Comparison of ENCODE assay signal across 26 cellular contexts in the genomic region with DNA sequence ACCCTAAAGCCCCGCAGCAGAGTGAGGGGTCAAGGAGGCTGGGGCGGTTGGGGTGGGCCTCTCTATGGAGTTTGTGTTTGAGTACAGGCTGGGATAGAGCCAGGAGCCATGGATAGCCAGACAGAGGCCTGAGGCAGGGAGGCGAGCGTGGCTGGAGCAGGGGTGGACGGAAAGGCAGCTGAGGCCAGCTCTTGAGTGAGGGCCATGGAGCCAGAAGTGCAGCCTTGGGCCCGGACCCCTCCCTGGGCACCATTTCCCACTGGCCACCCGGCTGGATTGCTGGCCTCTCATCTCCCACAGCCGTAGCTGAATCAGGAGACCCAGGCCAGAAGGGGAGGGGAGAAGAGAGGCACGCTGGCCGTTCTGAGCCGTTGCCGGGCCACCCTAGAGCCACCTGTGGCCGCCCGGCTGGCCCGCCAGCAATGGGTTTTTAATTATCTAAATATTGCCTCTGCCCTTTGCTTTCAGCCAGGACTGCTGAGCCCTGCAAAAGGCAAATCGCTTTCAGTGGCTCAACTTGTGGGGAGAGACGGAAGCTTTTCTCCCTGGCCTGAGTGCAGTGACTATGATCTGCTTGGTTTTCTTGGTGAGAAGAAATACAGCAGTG.
DNase-seq lines count a peak whose midpoint lies in the region; ATAC-seq and TF ChIP-seq lines count a peak whose summit lies in the region.
"Had no signal": no experiment of that assay in that cellular context is flagged by ENCODE, and none has a peak within 500 bp of the region (broad histone marks: within the 10 kb centered on the region; RNA-seq: fewer than 3 reads in every experiment).

No MANE protein-coding gene starts in this region.

- in situ Hi-C loops in gastrocnemius medialis (cut with MboI; ENCODE audit: low sequenced_read_pairs in 4 of 4) (no loop called here), GM13976 (cut with MboI; ENCODE audit: low sequenced_read_pairs, unreplicated experiment) (no loop called here), brain microvascular endothelial cell (cut with HindIII; ENCODE audit: low pct_ligation_motif_present, low sequenced_read_pairs) (no loop called here)

- POLR2A ChIA-PET in Caco-2 (lab: Charles Lee) = interaction anchor here (1.0 kb wide), 1 partner anchor 23 kb away, joined by 3 read pairs; no protein-coding TSS in a partner anchor

- peaks cover 11% of the 10 kb centered on the region; the same call in 1 of the 2 replicates for H3K9me3 ChIP-seq in Caco-2
- H3K9me3 ChIP-seq in mucosa of stomach (ENCODE audit: control insufficient read depth, low read length) = no peaks in the 10 kb centered on the region
- no peaks in the 10 kb centered on the region for H3K9me3 ChIP-seq in gastrocnemius medialis
- H3K9me3 ChIP-seq: testis, uterus had no signal

- H3K27me3 Mint-ChIP-seq in Caco-2 (ENCODE audit: insufficient read depth, unreplicated experiment) = no peaks in the 10 kb centered on the region
- no peaks in the 10 kb centered on the region for H3K27me3 Mint-ChIP-seq in brain
- H3K27me3 Mint-ChIP-seq: activated naive CD8-positive, alpha-beta T cell treated with anti-CD3 and anti-CD28 coated beads for 36 hours; effector memory CD8-positive, alpha-beta T cell; naive thymus-derived CD4-positive, alpha-beta T cell; stimulated activated naive CD8-positive, alpha-beta T cell treated with anti-CD3 and anti-CD28 coated beads, Interleukin-15, Interleukin-2, amounts not matched to agents 100 ng/mL and 50 ng/mL, for 24 hours had no signal

- peak overlapping the region; percentile 6 for H3K9ac ChIP-seq in mucosa of stomach (ENCODE audit: low read length)

- TF ChIP-seq CTCF in Caco-2 (IDR thresholded peaks at IDR 0.05; ENCODE audit: insufficient read depth in 1 of 2, low read depth in 1 of 2, low read length in 1 of 2, severe bottlenecking in 1 of 2, unreplicated experiment in 1 of 2) (no peak), brain (conservative IDR thresholded peaks at IDR 0.05) (no peak), gastrocnemius medialis (IDR thresholded peaks at IDR 0.05 in 4 of 5, conservative IDR thresholded peaks at IDR 0.05 in 1 of 5) (no peak), GM13976 (IDR thresholded peaks at IDR 0.05; ENCODE audit: borderline replicate concordance, control extremely low read depth, extremely low read depth, insufficient read depth, missing control alignments) (no peak), brain microvascular endothelial cell (IDR thresholded peaks at IDR 0.05; ENCODE audit: low read depth, low read length, missing control alignments) (no peak)

- H3K27ac Mint-ChIP-seq in Caco-2 (ENCODE audit: unreplicated experiment) = peak overlapping the region; percentile 97
- peak overlapping the region; percentile 42 to 94 (median 62) for H3K27ac Mint-ChIP-seq in brain
- H3K27ac Mint-ChIP-seq: activated naive CD8-positive, alpha-beta T cell treated with anti-CD3 and anti-CD28 coated beads for 36 hours; activated T-helper 2 cell treated with anti-CD3 and anti-CD28 coated beads, Interferon-gamma antibody, Interleukin-2, Interleukin-4, amounts not matched to agents 10 μg/mL and 5 μg/mL and 100 μg/mL, durations not matched to agents 14 hours and 24 hours and 36 hours; B cell; effector memory CD8-positive, alpha-beta T cell; IgD-negative memory B cell; mesothelial cell of epicardium; naive thymus-derived CD4-positive, alpha-beta T cell; stimulated activated naive CD8-positive, alpha-beta T cell treated with anti-CD3 and anti-CD28 coated beads, Interleukin-15, Interleukin-2, amounts not matched to agents 100 ng/mL and 50 ng/mL, for 24 hours had no signal

- TF ChIP-seq POLR2A in gastrocnemius medialis (IDR thresholded peaks at IDR 0.05) = no peak

- CTCF ChIA-PET in Caco-2 (lab: Charles Lee) = interaction anchor here (2.4 kb wide), 1 partner anchor 19 kb away, joined by 6 read pairs; no protein-coding TSS in a partner anchor

- BruUV-seq in Caco-2 (replicated peaks; lab: Mats Ljungman, UMichigan) = no TSS peak

- H3K4me1 ChIP-seq in Caco-2 (peaks cover 47% of the 10 kb centered on the region), mucosa of stomach (ENCODE audit: control insufficient read depth, insufficient read depth, low read length) (peaks cover 52% of the 10 kb centered on the region), gastrocnemius medialis (peaks cover 16 to 18% of the 10 kb centered on the region in 2 donors)
- H3K4me1 ChIP-seq: uterus had no signal

- no peak overlapping the region for H3K4me3 Mint-ChIP-seq in Caco-2 (ENCODE audit: unreplicated experiment)
- no peak overlapping the region for H3K4me3 Mint-ChIP-seq in brain
- H3K4me3 Mint-ChIP-seq: activated naive CD8-positive, alpha-beta T cell treated with anti-CD3 and anti-CD28 coated beads for 36 hours; B cell; effector memory CD8-positive, alpha-beta T cell; mesothelial cell of epicardium; naive thymus-derived CD4-positive, alpha-beta T cell; stimulated activated naive CD8-positive, alpha-beta T cell treated with anti-CD3 and anti-CD28 coated beads, Interleukin-15, Interleukin-2, amounts not matched to agents 100 ng/mL and 50 ng/mL, for 24 hours had no signal

- H3K36me3 Mint-ChIP-seq in Caco-2 (ENCODE audit: insufficient read depth, unreplicated experiment) (peaks cover 22% of the 10 kb centered on the region), brain (peaks cover 13% of the 10 kb centered on the region)
- H3K36me3 Mint-ChIP-seq: activated naive CD8-positive, alpha-beta T cell treated with anti-CD3 and anti-CD28 coated beads for 36 hours; naive thymus-derived CD4-positive, alpha-beta T cell had no signal

- ATAC-seq in gastrocnemius medialis = no peak
- ATAC-seq: effector memory CD8-positive, alpha-beta T cell; naive thymus-derived CD4-positive, alpha-beta T cell had no signal

- H3K27ac ChIP-seq in gastrocnemius medialis (peak overlapping the region; percentile 13 to 68 (median 24)), brain microvascular endothelial cell (no peak overlapping the region)
- H3K27ac ChIP-seq: SJCRH30, testis, uterus had no signal

- peaks cover 44% of the 10 kb centered on the region for H3K4me1 Mint-ChIP-seq in Caco-2 (ENCODE audit: low read depth, unreplicated experiment)
- peaks cover 81% of the 10 kb centered on the region for H3K4me1 Mint-ChIP-seq in brain
- H3K4me1 Mint-ChIP-seq: IgD-negative memory B cell had no signal

- H3K36me3 ChIP-seq in Caco-2 (ENCODE audit: control insufficient read depth, insufficient read depth, low read length) (no peaks in the 10 kb centered on the region), mucosa of stomach (ENCODE audit: control insufficient read depth, insufficient read depth, low read length) (no peaks in the 10 kb centered on the region), gastrocnemius medialis (no peaks in the 10 kb centered on the region), brain microvascular endothelial cell (replicated peaks) (no peaks in the 10 kb centered on the region)
- H3K36me3 ChIP-seq: SJCRH30, uterus had no signal

- DNase-seq in Caco-2 = no peak
- no peak for DNase-seq in gastrocnemius medialis
- DNase-seq in iPS-NIHi11 (ENCODE audit: low spot score) = no peak
- no peak for DNase-seq in GM13976 (ENCODE audit: low spot score)
- no peak for DNase-seq in LoVo (ENCODE audit: low spot score)
- DNase-seq in brain microvascular endothelial cell = no peak
- DNase-seq: activated CD4-positive, alpha-beta T cell treated with anti-CD3 and anti-CD28 coated beads for 4 hours; activated naive CD8-positive, alpha-beta T cell treated with anti-CD3 and anti-CD28 coated beads for 36 hours; central memory CD4-positive, alpha-beta T cell; effector memory CD8-positive, alpha-beta T cell; erythroblast; naive thymus-derived CD4-positive, alpha-beta T cell; NCI-H146; NCI-H345; SJCRH30; stimulated activated CD4-positive, alpha-beta T cell treated with anti-CD3 and anti-CD28 coated beads, Interleukin-2, amount 100 ng/mL, for 24 hours; SW 1271; testis; uterus had no signal

- H3K9me3 Mint-ChIP-seq in Caco-2 (ENCODE audit: unreplicated experiment) (no peaks in the 10 kb centered on the region), brain (peaks cover 0 to 17% (median 11%) of the 10 kb centered on the region in 5 experiments)
- H3K9me3 Mint-ChIP-seq: activated naive CD8-positive, alpha-beta T cell treated with anti-CD3 and anti-CD28 coated beads for 36 hours; stimulated activated naive CD8-positive, alpha-beta T cell treated with anti-CD3 and anti-CD28 coated beads, Interleukin-15, Interleukin-2, amounts not matched to agents 100 ng/mL and 50 ng/mL, for 24 hours had no signal

- H3K27me3 ChIP-seq in Caco-2 (replicated peaks; ENCODE audit: control insufficient read depth, insufficient read depth, low read length) = no peaks in the 10 kb centered on the region
- no peaks in the 10 kb centered on the region for H3K27me3 ChIP-seq in mucosa of stomach (ENCODE audit: control insufficient read depth, insufficient read depth, low read length)
- no peaks in the 10 kb centered on the region for H3K27me3 ChIP-seq in gastrocnemius medialis
- no peaks in the 10 kb centered on the region for H3K27me3 ChIP-seq in brain microvascular endothelial cell (replicated peaks)
- H3K27me3 ChIP-seq: SJCRH30, testis, uterus had no signal

- intact Hi-C loops in Caco-2 (cut with micrococcal nuclease; ENCODE audit: unreplicated experiment) = no loop called here
- intact Hi-C loops in gastrocnemius medialis (cut with DNase I; ENCODE audit: low total_unique reads) = no loop called here

- H3K4me3 ChIP-seq in Caco-2 (ENCODE audit: low read depth, low read length) (no peak overlapping the region), mucosa of stomach (ENCODE audit: low read length) (no peak overlapping the region), gastrocnemius medialis (no peak overlapping the region), brain microvascular endothelial cell (ENCODE audit: low read depth, low read length) (no peak overlapping the region)
- H3K4me3 ChIP-seq: SJCRH30, testis, uterus had no signal
